Comparison of ENCODE assay signal across 9 cellular contexts in genomic region chr15:32029409-32029861, GRCh38. TPM values are rescaled to one million over a fixed set of nuclear protein-coding genes. Genes with fewer than 3 reads are reported as not detected.
DNase-seq lines count a peak whose midpoint lies in the region; ATAC-seq, FAIRE-seq and TF ChIP-seq lines count a peak whose summit lies in the region.
"Had no signal": no experiment of that assay in that cellular context is flagged by ENCODE, and none has a peak within 500 bp of the region (broad histone marks: within the 10 kb centered on the region; RNA-seq: fewer than 3 reads in every experiment).

No MANE protein-coding gene starts in this region.

- no peak overlapping the region for H3K4me3 Mint-ChIP-seq in activated naive CD8-positive, alpha-beta T cell treated with anti-CD3 and anti-CD28 coated beads, Interleukin-2, amount 50 U/mL, for 24 hours
- peak overlapping the region; percentile 7 for H3K4me3 Mint-ChIP-seq in stimulated activated naive CD8-positive, alpha-beta T cell treated with anti-CD3 and anti-CD28 coated beads, Interleukin-15, Interleukin-2, amounts not matched to agents 100 ng/mL and 50 ng/mL, for 24 hours

- H3K27me3 Mint-ChIP-seq in activated naive CD8-positive, alpha-beta T cell treated with anti-CD3 and anti-CD28 coated beads, Interleukin-2, amount 50 U/mL, for 24 hours = peaks cover 61% of the 10 kb centered on the region
- H3K27me3 Mint-ChIP-seq in stimulated activated naive CD8-positive, alpha-beta T cell treated with anti-CD3 and anti-CD28 coated beads, Interleukin-15, Interleukin-2, amounts not matched to agents 100 ng/mL and 50 ng/mL, for 24 hours = peaks cover 79% of the 10 kb centered on the region

- H3K36me3 ChIP-seq in A673 (ENCODE audit: insufficient read depth, low read length, poor library complexity, severe bottlenecking) (no peaks in the 10 kb centered on the region), HUES6 (ENCODE audit: control insufficient read depth, insufficient read depth, low read length) (no peaks in the 10 kb centered on the region), kidney (ENCODE audit: control insufficient read depth in 1 of 2, insufficient read depth in 2 of 2, low read length in 2 of 2) (no peaks in the 10 kb centered on the region)

- H3K9me3 Mint-ChIP-seq in activated naive CD8-positive, alpha-beta T cell treated with anti-CD3 and anti-CD28 coated beads, Interleukin-2, amount 50 U/mL, for 24 hours = no peaks in the 10 kb centered on the region
- H3K9me3 Mint-ChIP-seq in stimulated activated naive CD8-positive, alpha-beta T cell treated with anti-CD3 and anti-CD28 coated beads, Interleukin-15, Interleukin-2, amounts not matched to agents 100 ng/mL and 50 ng/mL, for 24 hours = no peaks in the 10 kb centered on the region

- peak; percentile 58 for DNase-seq in A673 (ENCODE audit: low spot score)
- no peak for DNase-seq in activated naive CD8-positive, alpha-beta T cell treated with anti-CD3 and anti-CD28 coated beads, Interleukin-2, amount 50 U/mL, for 24 hours
- no peak for DNase-seq in kidney
- DNase-seq in activated effector memory CD4-positive, alpha-beta T cell treated with anti-CD3 and anti-CD28 coated beads, Interleukin-2, amount 50 U/mL, for 16 hours = no peak

- H3K27ac Mint-ChIP-seq in activated naive CD8-positive, alpha-beta T cell treated with anti-CD3 and anti-CD28 coated beads, Interleukin-2, amount 50 U/mL, for 24 hours = no peak overlapping the region
- no peak overlapping the region for H3K27ac Mint-ChIP-seq in stimulated activated naive CD8-positive, alpha-beta T cell treated with anti-CD3 and anti-CD28 coated beads, Interleukin-15, Interleukin-2, amounts not matched to agents 100 ng/mL and 50 ng/mL, for 24 hours

- H3K4me1 Mint-ChIP-seq in activated naive CD8-positive, alpha-beta T cell treated with anti-CD3 and anti-CD28 coated beads, Interleukin-2, amount 50 U/mL, for 24 hours = peaks cover 2% of the 10 kb centered on the region
- H3K4me1 Mint-ChIP-seq in stimulated activated naive CD8-positive, alpha-beta T cell treated with anti-CD3 and anti-CD28 coated beads, Interleukin-15, Interleukin-2, amounts not matched to agents 100 ng/mL and 50 ng/mL, for 24 hours (ENCODE audit: low read depth) = peaks cover 7% of the 10 kb centered on the region

- CTCF ChIA-PET in A673 (lab: Charles Lee) = interaction anchor here (1.1 kb wide), 1 partner anchor 52 kb away, joined by 4 read pairs; no protein-coding TSS in a partner anchor

- peak; percentile 22 for ATAC-seq in activated naive CD8-positive, alpha-beta T cell treated with anti-CD3 and anti-CD28 coated beads, Interleukin-2, amount 50 U/mL, for 24 hours
- ATAC-seq in GM21737 (IDR thresholded peaks at IDR 0.05; ENCODE audit: unreplicated experiment) = no peak
- no peak for ATAC-seq in HG02870 (IDR thresholded peaks at IDR 0.05; ENCODE audit: unreplicated experiment)

- H3K27me3 ChIP-seq in A673 (replicated peaks; ENCODE audit: insufficient read depth, low read depth, low read length, poor library complexity) (peaks cover 12% of the 10 kb centered on the region), HUES6 (ENCODE audit: control insufficient read depth, insufficient read depth, low read length) (peaks cover 38% of the 10 kb centered on the region)

- H3K27ac ChIP-seq in A673 (ENCODE audit: low read depth, low read length, poor library complexity, severe bottlenecking) = no peak overlapping the region
- no peak overlapping the region for H3K27ac ChIP-seq in HUES6 (ENCODE audit: low read depth, low read length)
- no peak overlapping the region for H3K27ac ChIP-seq in kidney (ENCODE audit: low read depth in 2 of 2, low read length in 2 of 2)

- H3K9ac ChIP-seq in HUES6 (ENCODE audit: low read length) = peak overlapping the region; percentile 70
- H3K9ac ChIP-seq in kidney (ENCODE audit: low read length in 2 of 2) = peak overlapping the region in 1 of 2 donors; percentile 30

- POLR2A ChIA-PET in A673 (lab: Charles Lee; ENCODE audit: low non-redundant PET) = no interaction called here

- no TSS peak for BruUV-seq in A673 (replicated peaks; lab: Mats Ljungman, UMichigan)

- no peaks in the 10 kb centered on the region for H3K36me3 Mint-ChIP-seq in activated naive CD8-positive, alpha-beta T cell treated with anti-CD3 and anti-CD28 coated beads, Interleukin-2, amount 50 U/mL, for 24 hours (ENCODE audit: low read depth)
- no peaks in the 10 kb centered on the region for H3K36me3 Mint-ChIP-seq in stimulated activated naive CD8-positive, alpha-beta T cell treated with anti-CD3 and anti-CD28 coated beads, Interleukin-15, Interleukin-2, amounts not matched to agents 100 ng/mL and 50 ng/mL, for 24 hours (ENCODE audit: low read depth)

- H3K9me3 ChIP-seq in A673 (ENCODE audit: low read depth, low read length, poor library complexity, severe bottlenecking) (no peaks in the 10 kb centered on the region), HUES6 (ENCODE audit: control insufficient read depth, insufficient read depth, low read depth, low read length) (no peaks in the 10 kb centered on the region), kidney (ENCODE audit: control insufficient read depth in 1 of 2, low read length in 2 of 2) (no peaks in the 10 kb centered on the region)

- peak; percentile 63 for TF ChIP-seq CTCF in A673 (conservative IDR thresholded peaks at IDR 0.05; ENCODE audit: low read depth, low read length)
- no peak for TF ChIP-seq CTCF in kidney (IDR thresholded peaks at IDR 0.05; ENCODE audit: borderline replicate concordance, extremely low read depth, insufficient read depth)

- H3K4me1 ChIP-seq in A673 (ENCODE audit: insufficient read depth, low read length, poor library complexity, severe bottlenecking) (peaks cover 5% of the 10 kb centered on the region), HUES6 (ENCODE audit: control insufficient read depth, insufficient read depth, low read length) (peaks cover 9% of the 10 kb centered on the region; the same call in 1 of the 2 replicates), kidney (ENCODE audit: control insufficient read depth in 1 of 2, insufficient read depth in 1 of 2, low read depth in 1 of 2, low read length in 2 of 2) (peaks cover 0 to 5% of the 10 kb centered on the region in 2 donors)

- intact Hi-C loops in A673 (cut with micrococcal nuclease; ENCODE audit: unreplicated experiment) = no loop called here
- intact Hi-C loops in kidney (cut with DNase I) = no loop called here

- peak overlapping the region; percentile 52 for H3K4me3 ChIP-seq in A673 (ENCODE audit: low read depth, low read length, poor library complexity, severe bottlenecking)
- H3K4me3 ChIP-seq in HUES6 (ENCODE audit: low read depth, low read length) = peak overlapping the region; percentile 85
- peak overlapping the region; percentile 50 to 65 for H3K4me3 ChIP-seq in kidney (ENCODE audit: low read length in 2 of 2)
- H3K4me3 ChIP-seq: GM12878 had no signal

- FAIRE-seq in kidney (lab: Jason Lieb, UNC) = no peak
- FAIRE-seq: GM12878 had no signal

RNA-seq across cellular contexts. Expression of gene CHRNA7, which starts 0.9 kb away (rescaled TPM):
- total RNA-seq in A673 (2021) = 3.3 and 3.7 TPM in 2 replicates
- 1.6 TPM for total RNA-seq in kidney
- polyA plus RNA-seq in kidney (ENCODE audit: insufficient read depth, low read depth, low replicate concordance) = 0.80 TPM
- total RNA-seq: GM12878 had no signal
